In the genomic region with DNA sequence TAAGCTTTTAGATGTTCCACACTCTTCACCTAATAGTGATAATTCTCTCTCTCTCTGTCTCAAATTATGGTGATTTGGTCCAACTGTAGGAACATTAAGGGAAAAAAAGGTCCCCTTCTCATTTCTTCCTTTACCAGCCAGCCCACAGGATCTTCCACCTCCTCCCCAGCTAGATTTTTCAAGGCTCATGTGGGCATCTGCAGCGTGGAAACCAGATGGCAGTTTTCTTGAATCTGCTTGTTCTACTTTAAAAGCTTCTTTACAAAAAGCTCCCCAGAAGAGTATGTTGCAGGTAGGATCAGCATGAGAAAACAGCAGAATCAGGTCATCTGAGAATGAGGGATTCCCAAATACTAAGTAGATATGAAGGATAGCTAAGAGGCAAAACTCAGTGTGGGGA, we compare ENCODE assay signal across 17 cellular contexts.
A peak's percentile ranks its signal among the peaks of the same experiment; 100 is the strongest.
DNase-seq lines count a peak whose midpoint lies in the region; ATAC-seq and TF ChIP-seq lines count a peak whose summit lies in the region.
"Had no signal": no experiment of that assay in that cellular context is flagged by ENCODE, and none has a peak within 500 bp of the region (broad histone marks: within the 10 kb centered on the region; RNA-seq: fewer than 3 reads in every experiment).

No MANE protein-coding gene starts in this region.

- no peak for TF ChIP-seq CTCF in nephron (IDR thresholded peaks at IDR 0.05; ENCODE audit: unreplicated experiment in 3 of 3)
- no peak for TF ChIP-seq CTCF in parathyroid adenoma (IDR thresholded peaks at IDR 0.05)

- H3K4me3 Mint-ChIP-seq in nephron: no peak overlapping the region
- H3K4me3 Mint-ChIP-seq: CD4-positive, CD25-positive, alpha-beta regulatory T cell; H9 had no signal

- no peaks in the 10 kb centered on the region for H3K36me3 ChIP-seq in parathyroid adenoma (ENCODE audit: control insufficient read depth, insufficient read depth, low read length)
- H3K36me3 ChIP-seq: BLaER1 treated with 17β-estradiol and CSF1 and Interleukin-3, amounts not matched to agents 10 nM and 100 nM had no signal

- H3K79me2 ChIP-seq in parathyroid adenoma: no peaks in the 10 kb centered on the region

- H3K4me1 ChIP-seq in parathyroid adenoma: no peaks in the 10 kb centered on the region

- H3K9ac ChIP-seq in parathyroid adenoma: no peak overlapping the region
- H3K9ac ChIP-seq: BLaER1 treated with 17β-estradiol and CSF1 and Interleukin-3, amounts not matched to agents 10 nM and 100 nM; GM23248 had no signal

- no peak overlapping the region for H3K4me2 ChIP-seq in parathyroid adenoma (ENCODE audit: low read length)
- H3K4me2 ChIP-seq: BLaER1 treated with 17β-estradiol and CSF1 and Interleukin-3, amounts not matched to agents 10 nM and 100 nM had no signal

- no peaks in the 10 kb centered on the region for H3K27me3 Mint-ChIP-seq in nephron (ENCODE audit: low read depth)

- no peaks in the 10 kb centered on the region for H3K36me3 Mint-ChIP-seq in nephron (ENCODE audit: low read depth)
- H3K36me3 Mint-ChIP-seq: CD4-positive, CD25-positive, alpha-beta regulatory T cell had no signal

- ATAC-seq in HG02938 (IDR thresholded peaks at IDR 0.05; ENCODE audit: unreplicated experiment): no peak
- ATAC-seq: GM12878, HepG2 had no signal

- peaks cover 23% of the 10 kb centered on the region for H3K4me1 Mint-ChIP-seq in nephron
- H3K4me1 Mint-ChIP-seq: CD4-positive, CD25-positive, alpha-beta regulatory T cell had no signal

- H3K9me3 Mint-ChIP-seq in nephron: no peaks in the 10 kb centered on the region
- H3K9me3 Mint-ChIP-seq: H9 had no signal

- peak overlapping the region; percentile 28 to 72 (median 50) for H3K27ac Mint-ChIP-seq in nephron
- H3K27ac Mint-ChIP-seq: CD4-positive, CD25-positive, alpha-beta regulatory T cell; H9 had no signal

- H3K4me3 ChIP-seq in parathyroid adenoma (ENCODE audit: low read depth, low read length): no peak overlapping the region
- H3K4me3 ChIP-seq: BLaER1 treated with 17β-estradiol and CSF1 and Interleukin-3, amounts not matched to agents 10 nM and 100 nM; GM12878; GM23248 had no signal

- H2AFZ ChIP-seq in parathyroid adenoma: peak overlapping the region; percentile 9
- H2AFZ ChIP-seq: GM23248 had no signal

- no peaks in the 10 kb centered on the region for H3K9me3 ChIP-seq in parathyroid adenoma (ENCODE audit: control insufficient read depth, low read length)

- no peaks in the 10 kb centered on the region for H3K27me3 ChIP-seq in parathyroid adenoma (ENCODE audit: control insufficient read depth, insufficient read depth, low read length)
- H3K27me3 ChIP-seq: BLaER1 treated with 17β-estradiol and CSF1 and Interleukin-3, amounts not matched to agents 10 nM and 100 nM had no signal

- DNase-seq in DMS 273 (lab: John Stamatoyannopoulos, UW; ENCODE audit: unreplicated experiment) (peak; percentile 53), DMS 273 treated with DMSO at 0.1 percent for 48 hours (lab: John Stamatoyannopoulos, UW) (no peak), hypothalamus (lab: John Stamatoyannopoulos, UW) (no peak), A172 (ENCODE audit: low spot score) (no peak), NCI-H2227 treated with DMSO at 0.1 percent for 48 hours (lab: John Stamatoyannopoulos, UW) (no peak)
- DNase-seq: ACHN; CD4-positive, CD25-positive, alpha-beta regulatory T cell; DMS79; GM23248; H9 had no signal

- H3K27ac ChIP-seq in parathyroid adenoma: no peak overlapping the region
- H3K27ac ChIP-seq: 22Rv1; BLaER1 treated with 17β-estradiol and CSF1 and Interleukin-3, amounts not matched to agents 10 nM and 100 nM; GM23248 had no signal
